ENCODE assay signal across 25 cellular contexts in genomic region chr17:73580311-73580710, GRCh38.
DNase-seq lines count a peak whose midpoint lies in the region; ATAC-seq and TF ChIP-seq lines count a peak whose summit lies in the region.
"Had no signal": no experiment of that assay in that cellular context is flagged by ENCODE, and none has a peak within 500 bp of the region (broad histone marks: within the 10 kb centered on the region; RNA-seq: fewer than 3 reads in every experiment).

No MANE protein-coding gene starts in this region.

- H3K4me1 ChIP-seq in osteoblast (ENCODE audit: insufficient read depth, low read length) = no peaks in the 10 kb centered on the region
- no peaks in the 10 kb centered on the region for H3K4me1 ChIP-seq in naive thymus-derived CD4-positive, alpha-beta T cell (ENCODE audit: control insufficient read depth in 2 of 2, insufficient read depth in 2 of 2, low read length in 2 of 2)

- no peaks in the 10 kb centered on the region for H3K27me3 Mint-ChIP-seq in brain
- no peaks in the 10 kb centered on the region for H3K27me3 Mint-ChIP-seq in memory B cell
- H3K27me3 Mint-ChIP-seq in naive thymus-derived CD4-positive, alpha-beta T cell = peaks cover 0 to 2% (median 0%) of the 10 kb centered on the region in 5 donors
- peaks cover 0 to 2% (median 0%) of the 10 kb centered on the region in 3 donors for H3K27me3 Mint-ChIP-seq in CD14-positive monocyte (ENCODE audit: low read depth in 3 of 3)
- H3K27me3 Mint-ChIP-seq: B cell had no signal

- H3K9me3 Mint-ChIP-seq in brain (peaks cover 0 to 3% (median 0%) of the 10 kb centered on the region in 5 experiments), memory B cell (no peaks in the 10 kb centered on the region), CD14-positive monocyte (no peaks in the 10 kb centered on the region)
- peaks cover 0 to 1% (median 0%) of the 10 kb centered on the region in 11 donors for H3K9me3 Mint-ChIP-seq in naive thymus-derived CD4-positive, alpha-beta T cell
- H3K9me3 Mint-ChIP-seq: CD4-positive, alpha-beta memory T cell had no signal

- intact Hi-C loops in naive thymus-derived CD4-positive, alpha-beta T cell (cut with micrococcal nuclease) = no loop called here
- intact Hi-C loops in CD14-positive monocyte (cut with micrococcal nuclease) = no loop called here

- POLR2A ChIA-PET in naive thymus-derived CD4-positive, alpha-beta T cell (lab: Charles Lee) = interaction anchor here (0.6 to 3.2 kb wide), 2 partner anchors 11 to 194 kb away, joined by 4 to 12 read pairs; no protein-coding TSS in a partner anchor

- no peak overlapping the region for H3K4me2 ChIP-seq in osteoblast (ENCODE audit: insufficient read depth, low read length)
- H3K4me2 ChIP-seq: BLaER1 treated with 17β-estradiol and CSF1 and Interleukin-3, amounts not matched to agents 10 nM and 100 nM had no signal

- H3K79me2 ChIP-seq in osteoblast (ENCODE audit: insufficient read depth, low read length) = no peaks in the 10 kb centered on the region

- no peak for TF ChIP-seq CTCF in brain (conservative IDR thresholded peaks at IDR 0.05)
- no peak for TF ChIP-seq CTCF in osteoblast (IDR thresholded peaks at IDR 0.05; ENCODE audit: extremely low read depth, low read depth, low read length)
- no peak for TF ChIP-seq CTCF in CD14-positive monocyte (IDR thresholded peaks at IDR 0.05)

- no peaks in the 10 kb centered on the region for H3K27me3 ChIP-seq in osteoblast (ENCODE audit: insufficient read depth, low read length)
- no peaks in the 10 kb centered on the region for H3K27me3 ChIP-seq in naive thymus-derived CD4-positive, alpha-beta T cell (ENCODE audit: control insufficient read depth in 2 of 2, insufficient read depth in 2 of 2, low read length in 2 of 2)
- H3K27me3 ChIP-seq: BLaER1 treated with 17β-estradiol and CSF1 and Interleukin-3, amounts not matched to agents 10 nM and 100 nM had no signal

- no peak for ATAC-seq in memory B cell (ENCODE audit: low read depth)
- no peak for ATAC-seq in naive thymus-derived CD4-positive, alpha-beta T cell
- ATAC-seq in HG03280 (IDR thresholded peaks at IDR 0.05; ENCODE audit: unreplicated experiment) = no peak
- ATAC-seq: GM12878 had no signal

- H3K36me3 ChIP-seq in osteoblast (ENCODE audit: insufficient read depth, low read length) = no peaks in the 10 kb centered on the region
- H3K36me3 ChIP-seq in naive thymus-derived CD4-positive, alpha-beta T cell (ENCODE audit: control insufficient read depth in 2 of 3, insufficient read depth in 3 of 3, low read length in 3 of 3) = no peaks in the 10 kb centered on the region
- H3K36me3 ChIP-seq: BLaER1 treated with 17β-estradiol and CSF1 and Interleukin-3, amounts not matched to agents 10 nM and 100 nM had no signal

- DNase-seq in memory B cell (ENCODE audit: low spot score in 2 of 2) = no peak
- DNase-seq in osteoblast (ENCODE audit: insufficient read length, low spot score, missing footprints) = peak; percentile 65
- no peak for DNase-seq in AG08395 (ENCODE audit: low spot score)
- DNase-seq in naive thymus-derived CD4-positive, alpha-beta T cell = no peak
- DNase-seq in CD14-positive monocyte (ENCODE audit: low spot score) = no peak
- DNase-seq: 8988T; ACHN; AML-193; CD4-positive, alpha-beta memory T cell; CD4-positive, CD25-positive, alpha-beta regulatory T cell; CD8-positive, alpha-beta memory T cell; COR-L47; DMS 273 treated with DMSO at 0.1 percent for 48 hours; DMS153; DMS53; DMS79; DND-41; EL; GDM1 had no signal

- H3K4me3 ChIP-seq in osteoblast (ENCODE audit: insufficient read depth, low read length) = no peak overlapping the region
- H3K4me3 ChIP-seq in naive thymus-derived CD4-positive, alpha-beta T cell (ENCODE audit: low read length) = no peak overlapping the region
- H3K4me3 ChIP-seq: BLaER1 treated with 17β-estradiol and CSF1 and Interleukin-3, amounts not matched to agents 10 nM and 100 nM; GM12878 had no signal

- H3K9me3 ChIP-seq in osteoblast (ENCODE audit: low read depth, low read length) = no peaks in the 10 kb centered on the region
- H3K9me3 ChIP-seq in naive thymus-derived CD4-positive, alpha-beta T cell (ENCODE audit: control insufficient read depth in 2 of 3, low read length in 3 of 3) = no peaks in the 10 kb centered on the region
- H3K9me3 ChIP-seq: BLaER1 treated with 17β-estradiol and CSF1 and Interleukin-3, amounts not matched to agents 10 nM and 100 nM had no signal

- CTCF ChIA-PET in naive thymus-derived CD4-positive, alpha-beta T cell (lab: Charles Lee) = no interaction called here

- H2AFZ ChIP-seq in osteoblast (ENCODE audit: low read length) = no peak overlapping the region

- H3K36me3 Mint-ChIP-seq in brain (peaks cover 16% of the 10 kb centered on the region), memory B cell (peaks cover 9% of the 10 kb centered on the region), CD14-positive monocyte (no peaks in the 10 kb centered on the region)
- peaks cover 0 to 7% (median 0%) of the 10 kb centered on the region in 5 donors for H3K36me3 Mint-ChIP-seq in naive thymus-derived CD4-positive, alpha-beta T cell
- H3K36me3 Mint-ChIP-seq: CD4-positive, alpha-beta memory T cell; CD4-positive, CD25-positive, alpha-beta regulatory T cell had no signal

- H3K4me1 Mint-ChIP-seq in brain (peaks cover 75% of the 10 kb centered on the region), memory B cell (peaks cover 41% of the 10 kb centered on the region), CD14-positive monocyte (no peaks in the 10 kb centered on the region)
- peaks cover 0 to 26% (median 8%) of the 10 kb centered on the region in 7 donors for H3K4me1 Mint-ChIP-seq in naive thymus-derived CD4-positive, alpha-beta T cell
- H3K4me1 Mint-ChIP-seq: CD8-positive, alpha-beta memory T cell had no signal

- peak overlapping the region in 2 of 5 experiments; percentile 16 to 36 for H3K4me3 Mint-ChIP-seq in brain
- H3K4me3 Mint-ChIP-seq in memory B cell = no peak overlapping the region
- no peak overlapping the region for H3K4me3 Mint-ChIP-seq in naive thymus-derived CD4-positive, alpha-beta T cell
- no peak overlapping the region for H3K4me3 Mint-ChIP-seq in CD14-positive monocyte
- H3K4me3 Mint-ChIP-seq: B cell; CD4-positive, alpha-beta memory T cell; CD4-positive, CD25-positive, alpha-beta regulatory T cell; CD8-positive, alpha-beta memory T cell had no signal

- H3K27ac ChIP-seq in osteoblast (ENCODE audit: low read depth, low read length) = no peak overlapping the region
- H3K27ac ChIP-seq in naive thymus-derived CD4-positive, alpha-beta T cell (ENCODE audit: low read depth, low read length) = no peak overlapping the region
- H3K27ac ChIP-seq: BLaER1 treated with 17β-estradiol and CSF1 and Interleukin-3, amounts not matched to agents 10 nM and 100 nM; C4-2B had no signal

- H3K27ac Mint-ChIP-seq in brain (peak overlapping the region in 3 of 5 experiments; percentile 73 to 79 (median 78)), memory B cell (peak overlapping the region; percentile 18), CD14-positive monocyte (no peak overlapping the region)
- H3K27ac Mint-ChIP-seq in naive thymus-derived CD4-positive, alpha-beta T cell = peak overlapping the region in 1 of 9 donors; percentile 76
- H3K27ac Mint-ChIP-seq: B cell; CD8-positive, alpha-beta memory T cell had no signal

- no peaks in the 10 kb centered on the region for H4K20me1 ChIP-seq in osteoblast (ENCODE audit: insufficient read depth, low read length)
- H4K20me1 ChIP-seq: BLaER1 treated with 17β-estradiol and CSF1 and Interleukin-3, amounts not matched to agents 10 nM and 100 nM had no signal

Comparison
In these comparisons a context has a peak if more than half of its experiments do, and no peak if none do; other contexts are left out.
1. H3K27ac Mint-ChIP-seq: peak in brain (3 of 5) and memory B cell (single experiment); none in CD14-positive monocyte (0 of 7).